In genomic region chr5:119355244-119355635, GRCh38 we compare ENCODE assay signal across 8 cellular contexts. TPM values are rescaled to one million over a fixed set of nuclear protein-coding genes. Genes with fewer than 3 reads are reported as not detected.
DNase-seq lines count a peak whose midpoint lies in the region; ATAC-seq and TF ChIP-seq lines count a peak whose summit lies in the region.

No MANE protein-coding gene starts in this region.

- peak overlapping the region; percentile 56 to 83 (median 66) for H3K4me3 ChIP-seq in BLaER1 treated with 17β-estradiol and CSF1 and Interleukin-3, amounts not matched to agents 10 nM and 100 nM
- H3K4me3 ChIP-seq in esophagus squamous epithelium, result peak overlapping the region; percentile 41 to 72 (median 66)
- H3K4me3 ChIP-seq in ovary, result peak overlapping the region; percentile 66

- WGBS in esophagus squamous epithelium, 2 donors, result 35 to 39% methylated on average over 7 to 9 of the region's 12 CpGs
- 76 to 84% (median 80%) methylated on average over 12 of the region's 12 CpGs for WGBS in ovary, 3 donors

- intact Hi-C loops in esophagus squamous epithelium (cut with DNase I), result no loop called here
- intact Hi-C loops in ovary (cut with DNase I), result no loop called here

- peaks cover 0 to 12% (median 0%) of the 10 kb centered on the region in 11 experiments; a peak in 4 of 22 replicates for H3K36me3 ChIP-seq in BLaER1 treated with 17β-estradiol and CSF1 and Interleukin-3, amounts not matched to agents 10 nM and 100 nM
- H3K36me3 ChIP-seq in esophagus squamous epithelium, result no peaks in the 10 kb centered on the region
- H3K36me3 ChIP-seq in ovary, result no peaks in the 10 kb centered on the region

- no peak for TF ChIP-seq CTCF in esophagus squamous epithelium (IDR thresholded peaks at IDR 0.05)
- no peak for TF ChIP-seq CTCF in ovary (IDR thresholded peaks at IDR 0.05)

- peak overlapping the region; percentile 64 to 91 (median 76) for H3K4me2 ChIP-seq in BLaER1 treated with 17β-estradiol and CSF1 and Interleukin-3, amounts not matched to agents 10 nM and 100 nM

- peak overlapping the region; percentile 73 to 82 (median 79) for H3K9ac ChIP-seq in BLaER1 treated with 17β-estradiol and CSF1 and Interleukin-3, amounts not matched to agents 10 nM and 100 nM

- peak; percentile 50 for DNase-seq in activated CD4-positive, alpha-beta T cell treated with anti-CD3 and anti-CD28 coated beads, Interleukin-2, amount 50 U/mL, for 1 hour
- DNase-seq in esophagus squamous epithelium (lab: John Stamatoyannopoulos, UW) (no peak), ovary (no peak), amniotic stem cell (lab: John Stamatoyannopoulos, UW) (no peak), MV-4-11 (lab: John Stamatoyannopoulos, UW) (no peak)

- H3K27me3 ChIP-seq in BLaER1 treated with 17β-estradiol and CSF1 and Interleukin-3, amounts not matched to agents 10 nM and 100 nM, result peaks cover 0 to 43% (median 35%) of the 10 kb centered on the region in 11 experiments; a peak in 19 of 22 replicates
- no peaks in the 10 kb centered on the region for H3K27me3 ChIP-seq in esophagus squamous epithelium
- no peaks in the 10 kb centered on the region for H3K27me3 ChIP-seq in ovary

- H3K9me3 ChIP-seq in BLaER1 treated with 17β-estradiol and CSF1 and Interleukin-3, amounts not matched to agents 10 nM and 100 nM (replicated peaks in 1 of 11), result peaks cover 0 to 9% (median 0%) of the 10 kb centered on the region in 11 experiments; a peak in 4 of 22 replicates
- H3K9me3 ChIP-seq in esophagus squamous epithelium (no peaks in the 10 kb centered on the region), ovary (no peaks in the 10 kb centered on the region)

- peak overlapping the region; percentile 69 to 85 (median 74); a peak in 20 of 22 replicates for H3K27ac ChIP-seq in BLaER1 treated with 17β-estradiol and CSF1 and Interleukin-3, amounts not matched to agents 10 nM and 100 nM
- H3K27ac ChIP-seq in esophagus squamous epithelium, result peak overlapping the region; percentile 78 to 89 (median 88)
- H3K27ac ChIP-seq in ovary, result no peak overlapping the region

- H3K4me1 ChIP-seq in BLaER1 treated with 17β-estradiol and CSF1 and Interleukin-3, amounts not matched to agents 10 nM and 100 nM, result peaks cover 47 to 66% (median 54%) of the 10 kb centered on the region in 10 experiments
- H3K4me1 ChIP-seq in esophagus squamous epithelium (peaks cover 6 to 71% (median 42%) of the 10 kb centered on the region in 3 donors), ovary (ENCODE audit: insufficient read depth) (peaks cover 2% of the 10 kb centered on the region)

- TF ChIP-seq POLR2A in esophagus squamous epithelium (IDR thresholded peaks at IDR 0.05) (no peak), ovary (IDR thresholded peaks at IDR 0.05) (no peak)

- TF ChIP-seq EP300 in ovary (IDR thresholded peaks at IDR 0.05), result no peak

- ATAC-seq in HG02588 (IDR thresholded peaks at IDR 0.05; ENCODE audit: unreplicated experiment) (peak; percentile 37), GM18858 (IDR thresholded peaks at IDR 0.05; ENCODE audit: unreplicated experiment) (no peak)

- H4K20me1 ChIP-seq in BLaER1 treated with 17β-estradiol and CSF1 and Interleukin-3, amounts not matched to agents 10 nM and 100 nM, result peaks cover 0 to 59% (median 40%) of the 10 kb centered on the region in 11 experiments; a peak in 19 of 22 replicates

RNA-seq across cellular contexts. Expression of gene TNFAIP8, which starts 0.6 kb away (rescaled TPM):
- total RNA-seq in esophagus squamous epithelium (10 to 100 TPM; 19.5 to 44.6 (median 34.9) TPM), ovary (10 to 100 TPM in 1 of 7 donors, 1 to 10 TPM in 6; 1.4 to 14.6 (median 4.5) TPM)
- 10 to 100 TPM in 1 of 2 donors, 1 to 10 TPM in 1; 5.0 to 12.0 TPM for polyA plus RNA-seq in ovary

Comparison
In these comparisons a context has a peak if more than half of its experiments do, and no peak if none do; other contexts are left out.
1. H3K27ac ChIP-seq: peak in BLaER1 treated with 17β-estradiol and CSF1 and Interleukin-3, amounts not matched to agents 10 nM and 100 nM (11 of 11) and esophagus squamous epithelium (4 of 4); none in ovary (0 of 2).
2. Peak in every context shown above with its lines, with median percentiles within 50 percentile points of each other: H3K4me3 ChIP-seq.